In genomic region chr5:127353339-127353738, GRCh38 we compare ENCODE assay signal across 22 cellular contexts.
A peak's percentile ranks its signal among the peaks of the same experiment; 100 is the strongest.
DNase-seq lines count a peak whose midpoint lies in the region; TF ChIP-seq lines count a peak whose summit lies in the region.
"Had no signal": no experiment of that assay in that cellular context is flagged by ENCODE, and none has a peak within 500 bp of the region (broad histone marks: within the 10 kb centered on the region; RNA-seq: fewer than 3 reads in every experiment).

No MANE protein-coding gene starts in this region.

- intact Hi-C loops in A673 (cut with micrococcal nuclease; ENCODE audit: unreplicated experiment), result no loop called here

- no peaks in the 10 kb centered on the region for H3K9me3 ChIP-seq in A673 (ENCODE audit: low read depth, low read length, poor library complexity, severe bottlenecking)
- H3K9me3 ChIP-seq: HAP-1 had no signal

- POLR2A ChIA-PET in A673 (lab: Charles Lee; ENCODE audit: low non-redundant PET), result no interaction called here

- H3K36me3 ChIP-seq in A673 (ENCODE audit: insufficient read depth, low read length, poor library complexity, severe bottlenecking), result no peaks in the 10 kb centered on the region
- H3K36me3 ChIP-seq: HAP-1 had no signal

- no peaks in the 10 kb centered on the region for H3K27me3 ChIP-seq in A673 (replicated peaks; ENCODE audit: insufficient read depth, low read depth, low read length, poor library complexity)

- TF ChIP-seq CTCF in A673 (conservative IDR thresholded peaks at IDR 0.05; ENCODE audit: low read depth, low read length), result no peak

- no TSS peak for BruUV-seq in A673 (replicated peaks; lab: Mats Ljungman, UMichigan)

- no peak for DNase-seq in A673 (ENCODE audit: low spot score)
- peak; percentile 45 for DNase-seq in midbrain (lab: John Stamatoyannopoulos, UW)
- DNase-seq in putamen (ENCODE audit: low spot score), result peak; percentile 70
- no peak for DNase-seq in NCI-H748 (lab: John Stamatoyannopoulos, UW; ENCODE audit: unreplicated experiment)
- DNase-seq in NOMO-1 (lab: John Stamatoyannopoulos, UW; ENCODE audit: unreplicated experiment in 2 of 2), result no peak
- no peak for DNase-seq in iPS-NIHi11 (ENCODE audit: low spot score)
- DNase-seq: 8988T; AML-193; Calu3; CD8-positive, alpha-beta memory T cell; DMS153; KG1; NCI-H1092; NCI-H1436; NCI-H187 treated with DMSO at 0.1 percent for 48 hours; NCI-H345; NCI-H524 treated with DMSO at 0.1 percent for 48 hours; Right ventricle myocardium superior had no signal

- peaks cover 42% of the 10 kb centered on the region for H3K4me1 ChIP-seq in A673 (ENCODE audit: insufficient read depth, low read length, poor library complexity, severe bottlenecking)
- H3K4me1 ChIP-seq: HAP-1 had no signal

- no peak overlapping the region for H3K4me3 ChIP-seq in A673 (ENCODE audit: low read depth, low read length, poor library complexity, severe bottlenecking)
- H3K4me3 ChIP-seq: GM23338, HAP-1 had no signal

- peak overlapping the region; percentile 58 for H3K27ac ChIP-seq in A673 (ENCODE audit: low read depth, low read length, poor library complexity, severe bottlenecking)
- H3K27ac ChIP-seq in cingulate gyrus (ENCODE audit: low read depth, low read length), result peak overlapping the region; percentile 57
- H3K27ac ChIP-seq: C4-2B had no signal

- CTCF ChIA-PET in A673 (lab: Charles Lee), result no interaction called here

Comparison
In these comparisons a context has a peak if more than half of its experiments do, and no peak if none do; other contexts are left out.
1. DNase-seq: peak in midbrain (single experiment) and putamen (single experiment); none in A673 (single experiment), NCI-H748 (single experiment), NOMO-1 (0 of 2) and iPS-NIHi11 (single experiment).